Comparison of ENCODE assay signal across 8 cellular contexts in genomic region chr14:23969433-23970282, GRCh38. TPM values are rescaled to one million over a fixed set of nuclear protein-coding genes. Genes with fewer than 3 reads are reported as not detected.
A peak's percentile ranks its signal among the peaks of the same experiment; 100 is the strongest.
DNase-seq lines count a peak whose midpoint lies in the region; ATAC-seq, FAIRE-seq and TF ChIP-seq lines count a peak whose summit lies in the region.
"Not testable (repeated sequence)": the region's sequence is repeated elsewhere in the genome, so short reads cannot be mapped to it uniquely, and the experiment has no call there.

No MANE protein-coding gene starts in this region.

- H3K4me1 Mint-ChIP-seq in chondrocyte (ENCODE audit: low read depth) = not testable (repeated sequence)

- peak; percentile 73 for DNase-seq in NCI-H69 (lab: John Stamatoyannopoulos, UW)
- peak; percentile 8 for DNase-seq in activated CD8-positive, alpha-beta memory T cell treated with anti-CD3 and anti-CD28 coated beads, Interleukin-2, amount 50 U/mL, for 24 hours (ENCODE audit: extremely low read depth)
- not testable (repeated sequence) for DNase-seq in chondrocyte (ENCODE audit: low spot score)
- DNase-seq in kidney = peak; percentile 73
- DNase-seq in sigmoid colon = peak; percentile 86
- DNase-seq in thyroid gland = peak; percentile 42 to 61

- not testable (repeated sequence) for H3K9me3 ChIP-seq in kidney (ENCODE audit: control insufficient read depth in 1 of 2, low read length in 2 of 2); sigmoid colon; thyroid gland

- ATAC-seq in GM18519 (IDR thresholded peaks at IDR 0.05; ENCODE audit: low FRiP score, unreplicated experiment) = peak; percentile 82
- ATAC-seq in HG03039 (IDR thresholded peaks at IDR 0.05; ENCODE audit: unreplicated experiment) = peak; percentile 63

- not testable (repeated sequence) for H3K27ac Mint-ChIP-seq in chondrocyte (ENCODE audit: unreplicated experiment)

- H3K27me3 ChIP-seq in sigmoid colon, thyroid gland: not testable (repeated sequence)

- not testable (repeated sequence) for H3K27me3 Mint-ChIP-seq in chondrocyte (ENCODE audit: low read depth)

- not testable (repeated sequence) for H3K36me3 Mint-ChIP-seq in chondrocyte (ENCODE audit: low read depth)

- H3K4me3 ChIP-seq in kidney (ENCODE audit: low read length in 2 of 2) (peak overlapping the region in 1 of 2 donors; percentile 39), sigmoid colon (peak overlapping the region; percentile 38 to 52 (median 42)), thyroid gland (replicated peaks in 1 of 3) (peak overlapping the region in 1 of 3 donors; percentile 50)

- not testable (repeated sequence) for TF ChIP-seq CTCF in chondrocyte (IDR thresholded peaks at IDR 0.05); kidney (IDR thresholded peaks at IDR 0.05; ENCODE audit: borderline replicate concordance, extremely low read depth, insufficient read depth); sigmoid colon (IDR thresholded peaks at IDR 0.05); thyroid gland (IDR thresholded peaks at IDR 0.05)

- WGBS in sigmoid colon, 2 donors = 9 to 17% methylated on average over 58 of the region's 65 CpGs
- 0% methylated on average over 19 of the region's 65 CpGs; no CpG with 5 or more reads in 1 of the 2 donors for WGBS in thyroid gland, 2 donors

- H3K9ac ChIP-seq in kidney (ENCODE audit: low read length in 2 of 2) = not testable (repeated sequence)

- H3K4me3 Mint-ChIP-seq in chondrocyte (ENCODE audit: unreplicated experiment) = peak overlapping the region; percentile 25

- TF ChIP-seq EP300 in sigmoid colon (IDR thresholded peaks at IDR 0.05) = not testable (repeated sequence)

- peaks cover 12% of the 10 kb centered on the region for H3K9me3 Mint-ChIP-seq in chondrocyte (ENCODE audit: low read depth)

- H3K4me1 ChIP-seq in kidney (ENCODE audit: control insufficient read depth in 1 of 2, insufficient read depth in 1 of 2, low read depth in 1 of 2, low read length in 2 of 2); sigmoid colon; thyroid gland: not testable (repeated sequence)

- not testable (repeated sequence) for FAIRE-seq in kidney (lab: Jason Lieb, UNC)

- not testable (repeated sequence) for H3K27ac ChIP-seq in kidney (ENCODE audit: low read depth in 2 of 2, low read length in 2 of 2)
- H3K27ac ChIP-seq in sigmoid colon = peak overlapping the region; percentile 49 to 65 (median 62)
- H3K27ac ChIP-seq in thyroid gland = peak overlapping the region in 1 of 3 donors; percentile 65

- TF ChIP-seq POLR2A in sigmoid colon (IDR thresholded peaks at IDR 0.05); thyroid gland (IDR thresholded peaks at IDR 0.05): not testable (repeated sequence)

- intact Hi-C loops in kidney (cut with DNase I) = loop anchor here (5.0 kb wide), 1 partner anchor 48 kb away; no protein-coding TSS in a partner anchor
- intact Hi-C loops in sigmoid colon (cut with DNase I); thyroid gland (cut with DNase I): not testable (repeated sequence)

- not testable (repeated sequence) for H3K36me3 ChIP-seq in kidney (ENCODE audit: control insufficient read depth in 1 of 2, insufficient read depth in 2 of 2, low read length in 2 of 2); sigmoid colon; thyroid gland

RNA-seq across cellular contexts. Expression of gene DHRS4, which starts 16.1 kb away (rescaled TPM):
- 16.8 to 18.2 TPM (median 16.9 TPM) in 3 replicates for total RNA-seq in chondrocyte
- total RNA-seq in kidney = 23.4 TPM
- 247 TPM for polyA plus RNA-seq in kidney (ENCODE audit: insufficient read depth, low read depth, low replicate concordance)
- 10 to 100 TPM; 23.8 to 52.4 (median 37.8) TPM for total RNA-seq in sigmoid colon
- 10 to 100 TPM; 71.1 to 87.1 (median 74.0) TPM for polyA plus RNA-seq in sigmoid colon
- 10 to 100 TPM; 19.2 to 55.7 (median 37.7) TPM for total RNA-seq in thyroid gland

RNA-seq across cellular contexts. Expression of gene DHRS4L2, which starts 19.1 kb away (rescaled TPM):
- 11.9 to 17.7 TPM (median 13.9 TPM) in 3 replicates for total RNA-seq in chondrocyte
- total RNA-seq in kidney = 20.7 TPM
- 463 TPM for polyA plus RNA-seq in kidney (ENCODE audit: insufficient read depth, low read depth, low replicate concordance)
- 10 to 100 TPM in 3 of 4 donors, 1 to 10 TPM in 1; 8.0 to 20.0 (median 17.6) TPM for total RNA-seq in sigmoid colon
- 10 to 100 TPM; 57.1 to 62.7 (median 57.6) TPM for polyA plus RNA-seq in sigmoid colon
- total RNA-seq in thyroid gland = 10 to 100 TPM in 2 of 4 donors, 1 to 10 TPM in 2; 4.7 to 27.1 (median 12.6) TPM
